Comparison of ENCODE assay signal across 8 cellular contexts in genomic region chr11:34357646-34358257, GRCh38. TPM values are rescaled to one million over a fixed set of nuclear protein-coding genes. Genes with fewer than 3 reads are reported as not detected.
A peak's percentile ranks its signal among the peaks of the same experiment; 100 is the strongest.
DNase-seq lines count a peak whose midpoint lies in the region; ATAC-seq and TF ChIP-seq lines count a peak whose summit lies in the region.

ABTB2 (minus strand) TSS chr11:34358010.

- H3K9me3 Mint-ChIP-seq in naive thymus-derived CD8-positive, alpha-beta T cell: no peaks in the 10 kb centered on the region
- H3K9me3 Mint-ChIP-seq in stimulated activated naive B cell treated with anti-CD40 and anti-IgM and Interleukin-4, amounts not matched to agents 10 μg/mL and 1 μg/mL and 100 μg/mL, for 72 hours: no peaks in the 10 kb centered on the region

- H3K27me3 ChIP-seq in DND-41 (ENCODE audit: insufficient read depth, low read length, poor library complexity): peaks cover 4% of the 10 kb centered on the region

- peak within 1 kb of the TSS; percentile 53; the same call in 1 of the 2 replicates for H3K27ac ChIP-seq in DND-41 (ENCODE audit: low read length)

- peak within 1 kb of the TSS; percentile 72 for H2AFZ ChIP-seq in DND-41 (ENCODE audit: low read depth, low read length)

- ATAC-seq in DND-41 (ENCODE audit: insufficient read depth, low read depth) (peak; percentile 95), GM21786 (IDR thresholded peaks at IDR 0.05; ENCODE audit: unreplicated experiment) (peak; percentile 88)
- ATAC-seq in naive thymus-derived CD8-positive, alpha-beta T cell: peak; percentile 86 to 90
- ATAC-seq in stimulated activated naive B cell treated with anti-CD40 and anti-IgM and Interleukin-4, amounts not matched to agents 10 μg/mL and 1 μg/mL and 100 μg/mL, for 72 hours (replicated peaks): peak; percentile 87 to 91

- DNase-seq in DND-41 (peak; percentile 94), KG1 (lab: John Stamatoyannopoulos, UW) (peak; percentile 91), fibroblast of gingiva (ENCODE audit: low read depth) (peak; percentile 95)
- DNase-seq in activated T-cell treated with anti-CD3 and anti-CD28 coated beads, Interleukin-2, amount 50 U/mL, for 48 hours: peak; percentile 96 to 97
- DNase-seq in naive thymus-derived CD8-positive, alpha-beta T cell: peak; percentile 92 to 98 (median 96)
- peak; percentile 96 for DNase-seq in stimulated activated naive B cell treated with anti-CD40 and anti-IgM and Interleukin-4, amounts not matched to agents 10 μg/mL and 1 μg/mL and 100 μg/mL, for 72 hours

- no peaks in the 10 kb centered on the region for H3K36me3 Mint-ChIP-seq in naive thymus-derived CD8-positive, alpha-beta T cell
- peaks cover 20 to 32% of the 10 kb centered on the region in 2 donors for H3K36me3 Mint-ChIP-seq in stimulated activated naive B cell treated with anti-CD40 and anti-IgM and Interleukin-4, amounts not matched to agents 10 μg/mL and 1 μg/mL and 100 μg/mL, for 72 hours

- H3K4me1 ChIP-seq in DND-41 (ENCODE audit: insufficient read depth, low read length): peaks cover 18% of the 10 kb centered on the region

- peak within 1 kb of the TSS; percentile 39 for H3K9ac ChIP-seq in DND-41 (ENCODE audit: low read depth, low read length)

- H3K27me3 Mint-ChIP-seq in naive thymus-derived CD8-positive, alpha-beta T cell: peaks cover 27 to 58% (median 39%) of the 10 kb centered on the region in 5 donors
- peaks cover 41 to 44% of the 10 kb centered on the region in 2 donors for H3K27me3 Mint-ChIP-seq in stimulated activated naive B cell treated with anti-CD40 and anti-IgM and Interleukin-4, amounts not matched to agents 10 μg/mL and 1 μg/mL and 100 μg/mL, for 72 hours

- H3K9me3 ChIP-seq in DND-41 (ENCODE audit: insufficient read depth, low read length, severe bottlenecking): no peaks in the 10 kb centered on the region

- TF ChIP-seq CTCF in DND-41 (IDR thresholded peaks at IDR 0.05; ENCODE audit: borderline replicate concordance, extremely low read depth, low read length, poor library complexity, severe bottlenecking): no peak

- peaks cover 15 to 34% (median 24%) of the 10 kb centered on the region in 4 donors for H3K4me1 Mint-ChIP-seq in naive thymus-derived CD8-positive, alpha-beta T cell
- H3K4me1 Mint-ChIP-seq in stimulated activated naive B cell treated with anti-CD40 and anti-IgM and Interleukin-4, amounts not matched to agents 10 μg/mL and 1 μg/mL and 100 μg/mL, for 72 hours: peaks cover 36 to 54% of the 10 kb centered on the region in 2 donors

- no peaks in the 10 kb centered on the region for H3K36me3 ChIP-seq in DND-41 (ENCODE audit: insufficient read depth, low read length)

- peak within 1 kb of the TSS; percentile 80 for H3K4me2 ChIP-seq in DND-41 (ENCODE audit: insufficient read depth, low read length)

- peak within 1 kb of the TSS in 1 of 2 experiments; percentile 57; a peak in 2 of 4 replicates for H3K4me3 ChIP-seq in DND-41 (ENCODE audit: low read depth in 1 of 2, low read length in 2 of 2)

- H4K20me1 ChIP-seq in DND-41 (ENCODE audit: insufficient read depth, low read length): 0 out of 2 replicates have a peak, but pooled peaks cover 3% of the 10 kb centered on the region

- peak within 1 kb of the TSS; percentile 84 to 94 (median 90) for H3K4me3 Mint-ChIP-seq in naive thymus-derived CD8-positive, alpha-beta T cell
- peak within 1 kb of the TSS; percentile 89 to 93 for H3K4me3 Mint-ChIP-seq in stimulated activated naive B cell treated with anti-CD40 and anti-IgM and Interleukin-4, amounts not matched to agents 10 μg/mL and 1 μg/mL and 100 μg/mL, for 72 hours

- no peaks in the 10 kb centered on the region for H3K79me2 ChIP-seq in DND-41 (ENCODE audit: insufficient read depth, low read length)

- H3K27ac Mint-ChIP-seq in naive thymus-derived CD8-positive, alpha-beta T cell: peak within 1 kb of the TSS; percentile 45 to 95 (median 91)
- peak within 1 kb of the TSS; percentile 92 for H3K27ac Mint-ChIP-seq in stimulated activated naive B cell treated with anti-CD40 and anti-IgM and Interleukin-4, amounts not matched to agents 10 μg/mL and 1 μg/mL and 100 μg/mL, for 72 hours

- POLR2A ChIA-PET in naive thymus-derived CD8-positive, alpha-beta T cell (lab: Charles Lee): interaction anchor here (1.0 to 3.8 kb wide), 6 partner anchors 108 to 361 kb away, joined by 4 to 30 read pairs (median 6); partner anchors contain the start of genes CAPRIN1 and NAT10

TF ChIP-seq in PFSK-1, 5 proteins besides CTCF, POLR2A, EP300 and RAD21:
- TF ChIP-seq REST (IDR thresholded peaks at IDR 0.05; ENCODE audit: insufficient read depth in 1 of 2, low read depth in 2 of 2, low read length in 2 of 2): peak; percentile 51 to 61; a peak in 2 of 4 replicates
- peak; percentile 94 for TF ChIP-seq POLR2AphosphoS5 (IDR thresholded peaks at IDR 0.05; ENCODE audit: low read depth, low read length)
- TF ChIP-seq SIN3A (IDR thresholded peaks at IDR 0.05; ENCODE audit: borderline replicate concordance, insufficient read depth, low read length): peak; percentile 97
- TF ChIP-seq TAF1 (IDR thresholded peaks at IDR 0.05; ENCODE audit: borderline replicate concordance, insufficient read depth, low read length): peak; percentile 99
- peak; percentile 60 for TF ChIP-seq FOXP2 (optimal IDR thresholded peaks at IDR 0.05; ENCODE audit: borderline replicate concordance, extremely low read depth, extremely low read length, insufficient read depth)

RNA-seq across cellular contexts. Expression of gene ABTB2, which starts in this region (rescaled TPM):
- polyA plus RNA-seq in PFSK-1 (2012; ENCODE audit: insufficient read length, low read depth): 18.7 TPM
- under 1 TPM; 0.69 to 0.81 TPM for total RNA-seq in naive thymus-derived CD8-positive, alpha-beta T cell
- under 1 TPM in 1 of 3 donors, not detected in 2; 0.05 TPM for polyA plus RNA-seq in naive thymus-derived CD8-positive, alpha-beta T cell

Comparison
In these comparisons a context has a peak if more than half of its experiments do, and no peak if none do; other contexts are left out.
1. Peak in DNase-seq and ATAC-seq in naive thymus-derived CD8-positive, alpha-beta T cell; RNA of the gene not detected or under 1 TPM.